ENCODE assay signal across 1 cellular context in the genomic region with DNA sequence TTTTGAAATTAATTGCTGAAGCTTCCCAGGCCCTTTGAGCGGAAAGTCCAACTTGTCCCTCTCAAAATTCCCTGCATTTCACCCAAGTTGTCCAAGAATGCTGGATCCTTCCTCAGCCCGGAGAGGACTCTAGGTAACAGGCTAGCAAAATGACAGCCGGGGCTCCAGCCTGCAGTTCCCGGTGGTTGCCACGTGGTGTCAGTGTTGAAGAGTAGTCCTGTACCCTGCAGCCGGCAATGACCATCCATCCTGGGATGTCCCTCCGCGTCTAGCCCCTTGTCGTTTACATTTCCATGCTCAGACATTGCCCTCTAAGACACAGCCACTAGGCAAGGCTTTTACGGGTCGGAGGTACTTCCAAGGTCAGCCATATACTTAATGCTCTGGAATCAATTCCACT.
TF ChIP-seq lines count a peak whose summit lies in the region.

No MANE protein-coding gene starts in this region.

TF ChIP-seq in HepG2, 621 proteins besides CTCF, POLR2A, EP300 and RAD21 (continued from another document):
- TF ChIP-seq, protein P1, sequence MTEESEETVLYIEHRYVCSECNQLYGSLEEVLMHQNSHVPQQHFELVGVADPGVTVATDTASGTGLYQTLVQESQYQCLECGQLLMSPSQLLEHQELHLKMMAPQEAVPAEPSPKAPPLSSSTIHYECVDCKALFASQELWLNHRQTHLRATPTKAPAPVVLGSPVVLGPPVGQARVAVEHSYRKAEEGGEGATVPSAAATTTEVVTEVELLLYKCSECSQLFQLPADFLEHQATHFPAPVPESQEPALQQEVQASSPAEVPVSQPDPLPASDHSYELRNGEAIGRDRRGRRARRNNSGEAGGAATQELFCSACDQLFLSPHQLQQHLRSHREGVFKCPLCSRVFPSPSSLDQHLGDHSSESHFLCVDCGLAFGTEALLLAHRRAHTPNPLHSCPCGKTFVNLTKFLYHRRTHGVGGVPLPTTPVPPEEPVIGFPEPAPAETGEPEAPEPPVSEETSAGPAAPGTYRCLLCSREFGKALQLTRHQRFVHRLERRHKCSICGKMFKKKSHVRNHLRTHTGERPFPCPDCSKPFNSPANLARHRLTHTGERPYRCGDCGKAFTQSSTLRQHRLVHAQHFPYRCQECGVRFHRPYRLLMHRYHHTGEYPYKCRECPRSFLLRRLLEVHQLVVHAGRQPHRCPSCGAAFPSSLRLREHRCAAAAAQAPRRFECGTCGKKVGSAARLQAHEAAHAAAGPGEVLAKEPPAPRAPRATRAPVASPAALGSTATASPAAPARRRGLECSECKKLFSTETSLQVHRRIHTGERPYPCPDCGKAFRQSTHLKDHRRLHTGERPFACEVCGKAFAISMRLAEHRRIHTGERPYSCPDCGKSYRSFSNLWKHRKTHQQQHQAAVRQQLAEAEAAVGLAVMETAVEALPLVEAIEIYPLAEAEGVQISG (CRISPR knock-in tag; IDR thresholded peaks at IDR 0.05): 0 out of 2 replicates have a peak, but pooled peaks have one; percentile 18
